Comparison of ENCODE assay signal across 8 cellular contexts in the genomic region with DNA sequence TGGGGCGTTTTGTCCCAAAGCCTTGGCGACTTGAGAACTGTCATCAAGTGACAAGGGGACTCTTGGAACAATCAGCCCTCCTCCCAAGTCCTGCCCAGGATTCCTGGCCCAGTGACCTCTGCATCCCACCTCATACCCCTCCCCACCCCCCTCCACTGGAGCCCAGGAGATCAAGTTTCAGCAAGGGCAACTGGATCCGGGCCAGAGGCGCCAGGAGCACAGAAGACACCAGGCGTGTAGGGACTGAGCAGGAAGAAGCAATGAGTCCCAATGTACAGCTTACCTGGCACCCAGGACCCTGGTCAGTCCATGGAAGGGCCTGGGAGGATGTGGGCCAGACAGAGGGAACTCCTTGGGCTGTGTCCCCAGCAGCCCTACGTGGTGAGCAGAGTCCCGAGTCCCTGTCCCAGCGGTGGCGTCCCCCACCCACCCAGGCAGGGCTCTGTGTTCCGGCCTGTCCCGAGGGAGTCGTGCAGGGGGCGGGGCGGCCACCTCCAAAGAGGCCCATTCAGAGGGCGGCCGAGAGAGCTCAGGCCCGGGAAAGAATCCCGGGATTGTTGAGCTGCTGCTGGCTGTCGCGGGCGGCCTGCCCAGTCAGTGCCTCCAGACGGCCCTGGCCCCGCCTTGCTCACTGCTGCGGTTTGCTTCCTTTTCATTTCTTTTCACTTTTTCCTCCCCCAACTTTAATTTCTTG.
A peak's percentile ranks its signal among the peaks of the same experiment; 100 is the strongest.
DNase-seq lines count a peak whose midpoint lies in the region; ATAC-seq and TF ChIP-seq lines count a peak whose summit lies in the region.

No MANE protein-coding gene starts in this region.

- CTCF ChIA-PET in BJ (lab: Yijun Ruan, JAX) (interaction anchor here (0.8 kb wide), 2 partner anchors 62 to 617 kb away, joined by 3 read pairs; no protein-coding TSS in a partner anchor), A673 (lab: Charles Lee) (no interaction called here)
- CTCF ChIA-PET in CD4-positive, alpha-beta T cell (lab: Charles Lee): no interaction called here

- no peak for ATAC-seq in CD4-positive, alpha-beta T cell (ENCODE audit: poor library complexity)

- peak; percentile 42 for DNase-seq in BJ (ENCODE audit: low read depth)
- DNase-seq in Peyer's patch: peak; percentile 31 to 75 (median 71)
- peak; percentile 85 for DNase-seq in fibroblast of pulmonary artery (ENCODE audit: low read depth)
- DNase-seq in A673 (ENCODE audit: low spot score): no peak
- DNase-seq in NCI-H1105 (lab: John Stamatoyannopoulos, UW): no peak
- no peak for DNase-seq in CD4-positive, alpha-beta T cell
- no peak for DNase-seq in activated CD8-positive, alpha-beta memory T cell treated with anti-CD3 and anti-CD28 coated beads, Interleukin-2, amount 50 U/mL, for 4 hours

- H3K9me3 ChIP-seq in Peyer's patch (no peaks in the 10 kb centered on the region), muscle layer of colon (ENCODE audit: low read length) (no peaks in the 10 kb centered on the region), A673 (ENCODE audit: low read depth, low read length, poor library complexity, severe bottlenecking) (no peaks in the 10 kb centered on the region)
- H3K9me3 ChIP-seq in CD4-positive, alpha-beta T cell (ENCODE audit: control insufficient read depth, low read length): no peaks in the 10 kb centered on the region

- H3K27me3 ChIP-seq in BJ (ENCODE audit: control insufficient read depth, insufficient read depth, low read length) (no peaks in the 10 kb centered on the region), Peyer's patch (no peaks in the 10 kb centered on the region), muscle layer of colon (ENCODE audit: control insufficient read depth in 1 of 2, insufficient read depth in 2 of 2, low read length in 2 of 2) (no peaks in the 10 kb centered on the region), A673 (replicated peaks; ENCODE audit: insufficient read depth, low read depth, low read length, poor library complexity) (peaks cover 5% of the 10 kb centered on the region)
- no peaks in the 10 kb centered on the region for H3K27me3 ChIP-seq in CD4-positive, alpha-beta T cell (ENCODE audit: control insufficient read depth, insufficient read depth, low read length)

- H3K4me3 Mint-ChIP-seq in CD4-positive, alpha-beta T cell: no peak overlapping the region

- no peak overlapping the region for H3K27ac Mint-ChIP-seq in CD4-positive, alpha-beta T cell

- POLR2A ChIA-PET in BJ (lab: Charles Lee) (interaction anchor here (0.6 kb wide), 1 partner anchor 245 kb away, joined by 7 read pairs; no protein-coding TSS in a partner anchor), A673 (lab: Charles Lee; ENCODE audit: low non-redundant PET) (no interaction called here)
- POLR2A ChIA-PET in CD4-positive, alpha-beta T cell (lab: Charles Lee): no interaction called here

- H3K36me3 Mint-ChIP-seq in CD4-positive, alpha-beta T cell (ENCODE audit: low read depth): no peaks in the 10 kb centered on the region

- H3K27ac ChIP-seq in Peyer's patch (peak overlapping the region; percentile 19 to 78 (median 50)), muscle layer of colon (ENCODE audit: low read depth, low read length) (peak overlapping the region; percentile 45), A673 (ENCODE audit: low read depth, low read length, poor library complexity, severe bottlenecking) (no peak overlapping the region)
- no peak overlapping the region for H3K27ac ChIP-seq in CD4-positive, alpha-beta T cell (ENCODE audit: low read depth, low read length)

- BruUV-seq in A673 (replicated peaks; lab: Mats Ljungman, UMichigan): no TSS peak

- peak overlapping the region; percentile 27 for H3K9ac ChIP-seq in muscle layer of colon (ENCODE audit: low read length)

- H3K4me3 ChIP-seq in BJ (ENCODE audit: low read depth, low read length) (no peak overlapping the region), Peyer's patch (peak overlapping the region in 1 of 4 donors; percentile 14), fibroblast of pulmonary artery (replicated peaks; ENCODE audit: low read depth, low read length) (peak overlapping the region; percentile 53), muscle layer of colon (ENCODE audit: low read depth in 1 of 2, low read length in 2 of 2) (peak overlapping the region; percentile 6 to 12), A673 (ENCODE audit: low read depth, low read length, poor library complexity, severe bottlenecking) (no peak overlapping the region)

- TF ChIP-seq CTCF in BJ (IDR thresholded peaks at IDR 0.05; ENCODE audit: insufficient read depth, low read depth, low read length) (no peak), Peyer's patch (IDR thresholded peaks at IDR 0.05) (no peak), fibroblast of pulmonary artery (IDR thresholded peaks at IDR 0.05; ENCODE audit: low read length, missing control alignments) (no peak), A673 (conservative IDR thresholded peaks at IDR 0.05; ENCODE audit: low read depth, low read length) (no peak)
- TF ChIP-seq CTCF in CD4-positive, alpha-beta T cell (IDR thresholded peaks at IDR 0.05): no peak

- no peaks in the 10 kb centered on the region for H3K4me1 Mint-ChIP-seq in CD4-positive, alpha-beta T cell (ENCODE audit: low read depth)

- TF ChIP-seq POLR2A in Peyer's patch (IDR thresholded peaks at IDR 0.05): no peak

- H3K9me3 Mint-ChIP-seq in CD4-positive, alpha-beta T cell: no peaks in the 10 kb centered on the region

- H3K4me1 ChIP-seq in Peyer's patch (peaks cover 0 to 39% (median 3%) of the 10 kb centered on the region in 4 donors), muscle layer of colon (ENCODE audit: insufficient read depth, low read length) (peaks cover 53% of the 10 kb centered on the region), A673 (ENCODE audit: insufficient read depth, low read length, poor library complexity, severe bottlenecking) (no peaks in the 10 kb centered on the region)

- no peaks in the 10 kb centered on the region for H3K27me3 Mint-ChIP-seq in CD4-positive, alpha-beta T cell

- intact Hi-C loops in A673 (cut with micrococcal nuclease; ENCODE audit: unreplicated experiment): no loop called here
- intact Hi-C loops in CD4-positive, alpha-beta T cell (cut with DNase I, micrococcal nuclease): no loop called here

- H3K36me3 ChIP-seq in BJ (ENCODE audit: control insufficient read depth, insufficient read depth, low read length): peaks cover 26% of the 10 kb centered on the region
- peaks cover 0 to 7% (median 0%) of the 10 kb centered on the region in 3 donors for H3K36me3 ChIP-seq in Peyer's patch
- no peaks in the 10 kb centered on the region for H3K36me3 ChIP-seq in muscle layer of colon (ENCODE audit: insufficient read depth, low read length)
- H3K36me3 ChIP-seq in A673 (ENCODE audit: insufficient read depth, low read length, poor library complexity, severe bottlenecking): no peaks in the 10 kb centered on the region

Comparison
In these comparisons a context has a peak if more than half of its experiments do, and no peak if none do; other contexts are left out.
1. DNase-seq: peak in BJ (single experiment), Peyer's patch (3 of 3) and fibroblast of pulmonary artery (single experiment); none in A673 (single experiment), NCI-H1105 (single experiment), CD4-positive, alpha-beta T cell (0 of 10) and activated CD8-positive, alpha-beta memory T cell treated with anti-CD3 and anti-CD28 coated beads, Interleukin-2, amount 50 U/mL, for 4 hours (single experiment).
2. H3K4me3 ChIP-seq: peak in fibroblast of pulmonary artery (single experiment) and muscle layer of colon (2 of 2); none in BJ (single experiment) and A673 (single experiment).
3. H3K27ac ChIP-seq: peak in Peyer's patch (4 of 4) and muscle layer of colon (single experiment); none in A673 (single experiment) and CD4-positive, alpha-beta T cell (single experiment).